17 cellular contexts compared by ENCODE assay signal in the genomic region with DNA sequence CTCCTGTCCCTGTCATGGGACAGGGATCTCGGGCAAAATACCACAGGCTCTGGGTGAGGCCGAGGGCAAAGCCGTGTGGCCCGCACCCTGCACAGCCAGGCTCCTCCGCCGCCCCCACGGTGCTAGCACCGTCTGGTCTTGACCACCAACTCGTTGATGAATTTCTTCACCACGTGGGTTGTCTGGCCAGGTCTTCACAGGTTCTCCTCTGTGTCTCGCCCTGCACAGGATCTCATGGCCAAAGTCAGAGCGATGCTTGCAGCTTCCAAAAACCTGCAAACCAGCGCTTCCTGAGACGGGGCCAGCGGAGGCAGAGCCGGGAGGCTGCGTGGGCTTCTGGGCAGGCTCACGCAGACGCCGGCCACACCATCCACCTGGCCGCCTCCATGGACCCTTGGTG. TPM values are rescaled to one million over a fixed set of nuclear protein-coding genes. Genes with fewer than 3 reads are reported as not detected.
DNase-seq lines count a peak whose midpoint lies in the region; ATAC-seq and TF ChIP-seq lines count a peak whose summit lies in the region.
"Had no signal": no experiment of that assay in that cellular context is flagged by ENCODE, and none has a peak within 500 bp of the region (broad histone marks: within the 10 kb centered on the region; RNA-seq: fewer than 3 reads in every experiment).

No MANE protein-coding gene starts in this region.

- H3F3A ChIP-seq in GM23338 (replicated peaks; ENCODE audit: low read depth): peaks cover 16% of the 10 kb centered on the region

- H3K27ac Mint-ChIP-seq in GM23338 (peak overlapping the region; percentile 75; the same call in 1 of the 2 replicates), WTC11 (peak overlapping the region; percentile 46)
- H3K27ac Mint-ChIP-seq: B cell; CD4-positive, alpha-beta T cell; CD8-positive, alpha-beta T cell had no signal

- H3K9ac ChIP-seq in BLaER1: peak overlapping the region; percentile 60; the same call in 1 of the 2 replicates

- H3K27me3 Mint-ChIP-seq in GM23338 (ENCODE audit: insufficient read depth, low read depth, poor library complexity) (peaks cover 23% of the 10 kb centered on the region), WTC11 (ENCODE audit: low read depth) (no peaks in the 10 kb centered on the region; the same call in 1 of the 2 replicates)
- H3K27me3 Mint-ChIP-seq: B cell; CD4-positive, alpha-beta T cell had no signal

- peaks cover 47% of the 10 kb centered on the region for H3K36me3 ChIP-seq in BLaER1
- H3K36me3 ChIP-seq in GM23338 (ENCODE audit: insufficient read depth): peaks cover 5% of the 10 kb centered on the region; the same call in 1 of the 2 replicates
- H3K36me3 ChIP-seq in thyroid gland: peaks cover 25 to 39% of the 10 kb centered on the region in 2 donors

- no peak for TF ChIP-seq POLR2A in thyroid gland (IDR thresholded peaks at IDR 0.05)

- ATAC-seq in GM23338 (no peak), WTC11 (no peak), GM18519 (IDR thresholded peaks at IDR 0.05; ENCODE audit: low FRiP score, unreplicated experiment) (no peak)
- ATAC-seq: A549; CD8-positive, alpha-beta T cell had no signal

- H3K27ac ChIP-seq in BLaER1 (peak overlapping the region; percentile 77; the same call in 1 of the 2 replicates), GM23338 (ENCODE audit: low read depth) (no peak overlapping the region), thyroid gland (no peak overlapping the region)
- H3K27ac ChIP-seq: 22Rv1, A549, C4-2B had no signal

- H3K4me1 ChIP-seq in BLaER1: peaks cover 96% of the 10 kb centered on the region
- H3K4me1 ChIP-seq in GM23338 (ENCODE audit: insufficient read depth): peaks cover 20% of the 10 kb centered on the region
- peaks cover 0 to 8% of the 10 kb centered on the region in 2 donors for H3K4me1 ChIP-seq in thyroid gland

- H3K4me1 Mint-ChIP-seq in GM23338: peaks cover 23% of the 10 kb centered on the region
- peaks cover 31% of the 10 kb centered on the region for H3K4me1 Mint-ChIP-seq in WTC11

- WGBS in thyroid gland, 2 donors: 92% methylated on average over 21 of the region's 21 CpGs

- DNase-seq in GM23338 (ENCODE audit: low spot score): no peak
- no peak for DNase-seq in WTC11 (ENCODE audit: low spot score)
- no peak for DNase-seq in thyroid gland
- no peak for DNase-seq in activated CD8-positive, alpha-beta memory T cell treated with anti-CD3 and anti-CD28 coated beads, Interleukin-2, amount 50 U/mL, for 4 hours
- DNase-seq: AML-193; Caco-2; Calu3; CD4-positive, alpha-beta T cell; CD8-positive, alpha-beta T cell; DMS79 treated with DMSO at 0.1 percent for 48 hours; GF-D8 had no signal

- H3K27me3 ChIP-seq in BLaER1 (no peaks in the 10 kb centered on the region), GM23338 (ENCODE audit: insufficient read depth) (no peaks in the 10 kb centered on the region), thyroid gland (no peaks in the 10 kb centered on the region)

- peaks cover 56% of the 10 kb centered on the region; the same call in 1 of the 2 replicates for H4K20me1 ChIP-seq in BLaER1
- H4K20me1 ChIP-seq in GM23338 (replicated peaks; ENCODE audit: insufficient read depth): no peaks in the 10 kb centered on the region

- H3K4me2 ChIP-seq in BLaER1 (peak overlapping the region; percentile 86), GM23338 (no peak overlapping the region)
- H3K4me2 ChIP-seq: A549 had no signal

- no peak overlapping the region for H3K4me3 Mint-ChIP-seq in GM23338
- H3K4me3 Mint-ChIP-seq in WTC11: no peak overlapping the region
- H3K4me3 Mint-ChIP-seq: B cell; CD4-positive, alpha-beta T cell; CD8-positive, alpha-beta T cell had no signal

- H3K4me3 ChIP-seq in BLaER1 (no peak overlapping the region), GM23338 (no peak overlapping the region), thyroid gland (replicated peaks in 1 of 3) (no peak overlapping the region)
- H3K4me3 ChIP-seq: A549 had no signal

- H2AFZ ChIP-seq in GM23338: no peak overlapping the region

- no peak for TF ChIP-seq CTCF in GM23338 (conservative IDR thresholded peaks at IDR 0.05; ENCODE audit: low read depth in 2 of 2)
- TF ChIP-seq CTCF in WTC11 (IDR thresholded peaks at IDR 0.05): no peak
- TF ChIP-seq CTCF in thyroid gland (IDR thresholded peaks at IDR 0.05): no peak

- intact Hi-C loops in thyroid gland (cut with DNase I): no loop called here

- H3K9me3 ChIP-seq in BLaER1 (no peaks in the 10 kb centered on the region), thyroid gland (no peaks in the 10 kb centered on the region)
- H3K9me3 ChIP-seq: A549, Caco-2 had no signal

- no peaks in the 10 kb centered on the region for H3K79me2 ChIP-seq in GM23338 (replicated peaks; ENCODE audit: insufficient read depth)

- H3K9me2 ChIP-seq in GM23338 (ENCODE audit: insufficient read depth): no peaks in the 10 kb centered on the region

- POLR2A ChIA-PET in WTC11 (lab: Charles Lee): no interaction called here

- CTCF ChIA-PET in WTC11 (lab: Charles Lee): no interaction called here

- no peaks in the 10 kb centered on the region for H3K9me3 Mint-ChIP-seq in GM23338
- no peaks in the 10 kb centered on the region for H3K9me3 Mint-ChIP-seq in WTC11
- H3K9me3 Mint-ChIP-seq: CD4-positive, alpha-beta T cell; CD8-positive, alpha-beta T cell had no signal

- H3K36me3 Mint-ChIP-seq in GM23338 (ENCODE audit: low read depth) (peaks cover 58% of the 10 kb centered on the region), WTC11 (peaks cover 40% of the 10 kb centered on the region)

TF ChIP-seq in GM23338, 12 proteins besides CTCF, POLR2A, EP300 and RAD21 (continues in another document):
- TF ChIP-seq ETS1 (IDR thresholded peaks at IDR 0.05): no peak
- no peak for TF ChIP-seq NANOG (IDR thresholded peaks at IDR 0.05; ENCODE audit: borderline replicate concordance)
- TF ChIP-seq POLR2AphosphoS5 (IDR thresholded peaks at IDR 0.05; ENCODE audit: low read depth): no peak

TF ChIP-seq in WTC11, 78 proteins besides CTCF, POLR2A, EP300 and RAD21 (continues in another document):
- no peak for TF ChIP-seq PRRX2 (CRISPR knock-in tag; IDR thresholded peaks at IDR 0.05)
- TF ChIP-seq ESRRA (CRISPR knock-in tag; IDR thresholded peaks at IDR 0.05; ENCODE audit: borderline replicate concordance): no peak
- TF ChIP-seq ATF1 (CRISPR knock-in tag; IDR thresholded peaks at IDR 0.05): no peak
- TF ChIP-seq, protein P1, sequence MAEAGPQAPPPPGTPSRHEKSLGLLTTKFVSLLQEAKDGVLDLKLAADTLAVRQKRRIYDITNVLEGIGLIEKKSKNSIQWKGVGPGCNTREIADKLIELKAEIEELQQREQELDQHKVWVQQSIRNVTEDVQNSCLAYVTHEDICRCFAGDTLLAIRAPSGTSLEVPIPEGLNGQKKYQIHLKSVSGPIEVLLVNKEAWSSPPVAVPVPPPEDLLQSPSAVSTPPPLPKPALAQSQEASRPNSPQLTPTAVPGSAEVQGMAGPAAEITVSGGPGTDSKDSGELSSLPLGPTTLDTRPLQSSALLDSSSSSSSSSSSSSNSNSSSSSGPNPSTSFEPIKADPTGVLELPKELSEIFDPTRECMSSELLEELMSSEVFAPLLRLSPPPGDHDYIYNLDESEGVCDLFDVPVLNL (CRISPR knock-in tag; IDR thresholded peaks at IDR 0.05; ENCODE audit: borderline replicate concordance, low read depth): no peak
- TF ChIP-seq GTF2I (CRISPR knock-in tag; conservative IDR thresholded peaks at IDR 0.05): no peak
- no peak for TF ChIP-seq KAT7 (CRISPR knock-in tag; IDR thresholded peaks at IDR 0.05; ENCODE audit: borderline replicate concordance)
- no peak for TF ChIP-seq ELF4 (CRISPR knock-in tag; IDR thresholded peaks at IDR 0.05; ENCODE audit: low read depth)
- TF ChIP-seq TP53 (CRISPR knock-in tag; IDR thresholded peaks at IDR 0.05): no peak
- TF ChIP-seq ZBTB21 (CRISPR knock-in tag; IDR thresholded peaks at IDR 0.05; ENCODE audit: borderline replicate concordance): no peak
- no peak for TF ChIP-seq PREB (CRISPR knock-in tag; IDR thresholded peaks at IDR 0.05; ENCODE audit: borderline replicate concordance)
- no peak for TF ChIP-seq TCF7 (CRISPR knock-in tag; IDR thresholded peaks at IDR 0.05; ENCODE audit: low read depth)
- TF ChIP-seq, protein P2, sequence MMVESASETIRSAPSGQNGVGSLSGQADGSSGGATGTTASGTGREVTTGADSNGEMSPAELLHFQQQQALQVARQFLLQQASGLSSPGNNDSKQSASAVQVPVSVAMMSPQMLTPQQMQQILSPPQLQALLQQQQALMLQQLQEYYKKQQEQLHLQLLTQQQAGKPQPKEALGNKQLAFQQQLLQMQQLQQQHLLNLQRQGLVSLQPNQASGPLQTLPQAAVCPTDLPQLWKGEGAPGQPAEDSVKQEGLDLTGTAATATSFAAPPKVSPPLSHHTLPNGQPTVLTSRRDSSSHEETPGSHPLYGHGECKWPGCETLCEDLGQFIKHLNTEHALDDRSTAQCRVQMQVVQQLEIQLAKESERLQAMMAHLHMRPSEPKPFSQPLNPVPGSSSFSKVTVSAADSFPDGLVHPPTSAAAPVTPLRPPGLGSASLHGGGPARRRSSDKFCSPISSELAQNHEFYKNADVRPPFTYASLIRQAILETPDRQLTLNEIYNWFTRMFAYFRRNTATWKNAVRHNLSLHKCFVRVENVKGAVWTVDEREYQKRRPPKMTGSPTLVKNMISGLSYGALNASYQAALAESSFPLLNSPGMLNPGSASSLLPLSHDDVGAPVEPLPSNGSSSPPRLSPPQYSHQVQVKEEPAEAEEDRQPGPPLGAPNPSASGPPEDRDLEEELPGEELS (CRISPR knock-in tag; IDR thresholded peaks at IDR 0.05): no peak
- TF ChIP-seq CDX4 (CRISPR knock-in tag; IDR thresholded peaks at IDR 0.05; ENCODE audit: borderline replicate concordance): no peak

RNA-seq across cellular contexts. Expression of gene MMP17, which starts 29.0 kb away (rescaled TPM):
- total RNA-seq in GM23338 (2014; rRNA removed; shearing (Covaris generic)): 26.8 and 48.5 TPM in 2 replicates
- polyA plus RNA-seq in GM23338 (2016; fragmentation: Nextera tagmentation; extraction: Ambion mirVana): 10.4 and 16.9 TPM in 2 replicates
- 58.8 to 67.1 TPM (median 62.1 TPM) in 3 replicates for total RNA-seq in WTC11 (2021)
- 10 to 100 TPM in 1 of 4 donors, 1 to 10 TPM in 2, under 1 TPM in 1; 0.38 to 10.1 (median 4.1) TPM for total RNA-seq in thyroid gland
